ENCODE assay signal across 15 cellular contexts in the genomic region with DNA sequence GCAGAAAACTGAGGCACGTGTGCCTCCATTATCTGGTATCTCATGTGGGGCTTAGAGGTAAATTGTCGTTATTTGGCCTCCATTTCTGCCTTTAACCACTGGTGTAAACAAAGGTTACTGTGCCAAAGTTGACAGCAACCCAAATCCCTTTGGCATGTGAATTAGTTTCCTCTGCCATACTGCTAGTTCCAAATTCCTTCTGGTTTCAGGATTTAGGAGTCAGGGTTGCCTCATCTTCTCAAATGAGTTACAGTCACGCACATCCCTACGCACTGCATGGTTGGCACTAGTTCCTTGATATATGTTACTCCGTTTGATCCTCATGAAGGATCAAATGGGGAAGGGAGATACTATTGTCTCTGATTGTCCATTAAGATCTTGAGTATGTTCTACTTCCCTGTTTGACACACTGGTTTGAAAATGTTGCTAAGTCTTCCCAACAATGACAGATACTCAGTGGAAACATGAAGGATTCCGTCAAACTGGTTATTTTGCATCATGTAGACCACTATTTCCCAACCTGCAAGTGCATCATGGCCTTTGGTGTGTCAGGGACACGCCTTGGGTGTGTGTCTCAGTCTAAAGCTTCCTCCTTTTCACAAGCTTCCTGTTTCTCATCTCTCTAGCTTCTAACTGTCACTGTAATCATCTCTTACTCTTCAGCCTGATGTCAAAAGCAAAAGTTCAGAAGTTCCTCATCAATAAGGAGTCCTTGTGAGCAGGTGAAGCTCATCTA. TPM values are rescaled to one million over a fixed set of nuclear protein-coding genes. Genes with fewer than 3 reads are reported as not detected.
DNase-seq lines count a peak whose midpoint lies in the region; ATAC-seq and TF ChIP-seq lines count a peak whose summit lies in the region.
"Had no signal": no experiment of that assay in that cellular context is flagged by ENCODE, and none has a peak within 500 bp of the region (broad histone marks: within the 10 kb centered on the region; RNA-seq: fewer than 3 reads in every experiment).

A gene with protein sequence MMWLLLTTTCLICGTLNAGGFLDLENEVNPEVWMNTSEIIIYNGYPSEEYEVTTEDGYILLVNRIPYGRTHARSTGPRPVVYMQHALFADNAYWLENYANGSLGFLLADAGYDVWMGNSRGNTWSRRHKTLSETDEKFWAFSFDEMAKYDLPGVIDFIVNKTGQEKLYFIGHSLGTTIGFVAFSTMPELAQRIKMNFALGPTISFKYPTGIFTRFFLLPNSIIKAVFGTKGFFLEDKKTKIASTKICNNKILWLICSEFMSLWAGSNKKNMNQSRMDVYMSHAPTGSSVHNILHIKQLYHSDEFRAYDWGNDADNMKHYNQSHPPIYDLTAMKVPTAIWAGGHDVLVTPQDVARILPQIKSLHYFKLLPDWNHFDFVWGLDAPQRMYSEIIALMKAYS (plus strand): TSS at position 655 of the 736 bp plus-strand sequence. CDS start 1,386 bp downstream, outside the sequence.

- H3K36me3 Mint-ChIP-seq in MCF 10A (ENCODE audit: insufficient read depth, unreplicated experiment) = peaks cover 4% of the 10 kb centered on the region
- H3K36me3 Mint-ChIP-seq: activated naive CD8-positive, alpha-beta T cell had no signal

- H4K20me1 ChIP-seq in mammary epithelial cell (ENCODE audit: insufficient read depth, low read length) = no peaks in the 10 kb centered on the region

- dilution Hi-C loops in mammary epithelial cell (cut with HindIII; ENCODE audit: low sequenced_read_pairs) = no loop called here

- WGBS in mammary epithelial cell (ENCODE audit: low coverage, missing lambda C conversion rate) = 90% methylated on average over 7 of the region's 7 CpGs
- 84% methylated on average over 7 of the region's 7 CpGs for WGBS in right cardiac atrium
- WGBS in upper lobe of left lung, 2 donors = 70 to 76% methylated on average over 7 of the region's 7 CpGs

- H3K27ac ChIP-seq in mammary epithelial cell (ENCODE audit: insufficient read depth, low read depth, low read length) (no peak within 1 kb of the TSS), right cardiac atrium (ENCODE audit: low read length) (no peak within 1 kb of the TSS), upper lobe of left lung (peak within 1 kb of the TSS; percentile 49 to 70 (median 52))
- H3K27ac ChIP-seq: 22Rv1, thoracic aorta had no signal

- H3K4me1 Mint-ChIP-seq in MCF 10A (ENCODE audit: insufficient read depth, unreplicated experiment) = no peaks in the 10 kb centered on the region

- no peaks in the 10 kb centered on the region for H3K36me3 ChIP-seq in mammary epithelial cell (ENCODE audit: insufficient read depth, low read length)
- H3K36me3 ChIP-seq in upper lobe of left lung = no peaks in the 10 kb centered on the region
- H3K36me3 ChIP-seq: thoracic aorta had no signal

- CTCF ChIA-PET in mammary epithelial cell (lab: Charles Lee; ENCODE audit: low non-redundant PET) (no interaction called here), MCF 10A (lab: Yijun Ruan, JAX) (interaction anchor here (0.6 to 0.8 kb wide), 2 partner anchors 61 to 76 kb away, joined by 3 to 4 read pairs; no protein-coding TSS in a partner anchor)

- H3K4me3 Mint-ChIP-seq in MCF 10A (ENCODE audit: unreplicated experiment) = no peak within 1 kb of the TSS
- H3K4me3 Mint-ChIP-seq: activated naive CD8-positive, alpha-beta T cell had no signal

- H2AFZ ChIP-seq in mammary epithelial cell (ENCODE audit: low read depth, low read length) = peak within 1 kb of the TSS; percentile 37

- in situ Hi-C loops in mammary epithelial cell (cut with MboI; ENCODE audit: low sequenced_read_pairs in 2 of 2) = no loop called here

- no peaks in the 10 kb centered on the region for H3K79me2 ChIP-seq in mammary epithelial cell (ENCODE audit: insufficient read depth, low read length)

- no peak for TF ChIP-seq CTCF in mammary epithelial cell (conservative IDR thresholded peaks at IDR 0.05 in 1 of 2, IDR thresholded peaks at IDR 0.05 in 1 of 2; ENCODE audit: extremely low read depth in 1 of 2, insufficient read depth in 1 of 2, low read depth in 1 of 2, low read length in 2 of 2)
- no peak for TF ChIP-seq CTCF in MCF 10A (IDR thresholded peaks at IDR 0.05; ENCODE audit: unreplicated experiment)
- no peak for TF ChIP-seq CTCF in upper lobe of left lung (IDR thresholded peaks at IDR 0.05)

- H3K27ac Mint-ChIP-seq in MCF 10A (ENCODE audit: low read depth, unreplicated experiment) = no peak within 1 kb of the TSS
- H3K27ac Mint-ChIP-seq: activated naive CD8-positive, alpha-beta T cell had no signal

- no peaks in the 10 kb centered on the region for H3K9me3 Mint-ChIP-seq in MCF 10A (ENCODE audit: unreplicated experiment)

- H3K4me3 ChIP-seq in mammary epithelial cell (replicated peaks in 1 of 3; ENCODE audit: insufficient read depth in 1 of 3, low read depth in 2 of 3, low read length in 3 of 3) (no peak within 1 kb of the TSS), right cardiac atrium (ENCODE audit: low read length) (no peak within 1 kb of the TSS), upper lobe of left lung (no peak within 1 kb of the TSS)
- H3K4me3 ChIP-seq: thoracic aorta had no signal

- BruUV-seq in mammary epithelial cell (replicated peaks; lab: Mats Ljungman, UMichigan) = no TSS peak
- no TSS peak for BruUV-seq in MCF 10A (replicated peaks; lab: Mats Ljungman, UMichigan)

- no peaks in the 10 kb centered on the region for H3K27me3 Mint-ChIP-seq in MCF 10A (ENCODE audit: insufficient read depth, unreplicated experiment)
- H3K27me3 Mint-ChIP-seq: activated naive CD8-positive, alpha-beta T cell had no signal

- peak; percentile 67 to 81 (median 70) for TF ChIP-seq EP300 in upper lobe of left lung (IDR thresholded peaks at IDR 0.05)

- DNase-seq in mammary epithelial cell = peak; percentile 41
- no peak for DNase-seq in MCF 10A (ENCODE audit: unreplicated experiment)
- DNase-seq in SKM-1 (lab: John Stamatoyannopoulos, UW; ENCODE audit: unreplicated experiment) = peak; percentile 79
- peak in 1 of 3 donors; percentile 28 for DNase-seq in right cardiac atrium
- DNase-seq in upper lobe of left lung = peak in 1 of 2 donors; percentile 56
- no peak for DNase-seq in DMS153 treated with DMSO at 0.1 percent for 48 hours (lab: John Stamatoyannopoulos, UW; ENCODE audit: unreplicated experiment)
- DNase-seq: NCI-H2081; NK-92 treated with Interleukin-12 subunit alpha and Interleukin-12 subunit beta, amount 100 ng/mL, for 24 hours had no signal

- no peaks in the 10 kb centered on the region for H3K27me3 ChIP-seq in mammary epithelial cell (ENCODE audit: insufficient read depth, low read length)
- H3K27me3 ChIP-seq in right cardiac atrium (ENCODE audit: control insufficient read depth, insufficient read depth) = no peaks in the 10 kb centered on the region
- H3K27me3 ChIP-seq in upper lobe of left lung = no peaks in the 10 kb centered on the region

- no peak within 1 kb of the TSS for H3K9ac ChIP-seq in mammary epithelial cell (ENCODE audit: insufficient read depth, low read length)

- ATAC-seq in right cardiac atrium (peak; percentile 26 to 46), upper lobe of left lung (ENCODE audit: low FRiP score in 2 of 2) (peak; percentile 78 to 91), GM18498 (IDR thresholded peaks at IDR 0.05; ENCODE audit: unreplicated experiment) (no peak), HG02763 (IDR thresholded peaks at IDR 0.05; ENCODE audit: unreplicated experiment) (no peak)

- intact Hi-C loops in mammary epithelial cell (cut with micrococcal nuclease) (no loop called here), MCF 10A (cut with micrococcal nuclease) (no loop called here), right cardiac atrium (cut with DNase I) (no loop called here)

- POLR2A ChIA-PET in MCF 10A (lab: Yijun Ruan, JAX) = interaction anchor here (0.9 kb wide), 1 partner anchor 32 kb away, joined by 3 read pairs; no protein-coding TSS in a partner anchor

- no peak within 1 kb of the TSS for H3K4me2 ChIP-seq in mammary epithelial cell (ENCODE audit: insufficient read depth, low read depth, low read length)

- peaks cover under 1% of the 10 kb centered on the region for H3K4me1 ChIP-seq in mammary epithelial cell (ENCODE audit: insufficient read depth, low read length)
- no peaks in the 10 kb centered on the region for H3K4me1 ChIP-seq in right cardiac atrium (ENCODE audit: control insufficient read depth, insufficient read depth, low read length)
- no peaks in the 10 kb centered on the region for H3K4me1 ChIP-seq in upper lobe of left lung

- H3K9me3 ChIP-seq in mammary epithelial cell (replicated peaks; ENCODE audit: insufficient read depth, low read length) (no peaks in the 10 kb centered on the region), right cardiac atrium (ENCODE audit: control insufficient read depth, low read length) (no peaks in the 10 kb centered on the region), upper lobe of left lung (no peaks in the 10 kb centered on the region)
- H3K9me3 ChIP-seq: thoracic aorta had no signal

- TF ChIP-seq POLR2A in upper lobe of left lung (IDR thresholded peaks at IDR 0.05) = peak in 1 of 4 donors; percentile 28

RNA-seq across cellular contexts. Expression of the gene that starts here (rescaled TPM):
- total RNA-seq in mammary epithelial cell (not detected), MCF 10A (2022) (not detected in 2 replicates), right cardiac atrium (under 1 TPM in 1 of 4 donors, not detected in 3; 0.26 TPM), upper lobe of left lung (1 to 10 TPM in 2 of 6 donors, under 1 TPM in 2, not detected in 2; 0.29 to 1.9 (median 0.98) TPM)
- polyA plus RNA-seq in mammary epithelial cell (not detected), right cardiac atrium (not detected)
- not detected for polyA minus RNA-seq in mammary epithelial cell
- total RNA-seq: activated CD8-positive, alpha-beta memory T cell treated with anti-CD3 and anti-CD28 coated beads for 36 hours; chondrocyte; thoracic aorta had no signal

Comparison
In these comparisons a context has a peak if more than half of its experiments do, and no peak if none do; other contexts are left out.
1. Peak in DNase-seq in mammary epithelial cell; RNA of the gene not detected or under 1 TPM.
2. Peak in ATAC-seq in right cardiac atrium; RNA of the gene not detected or under 1 TPM.
3. H3K27ac ChIP-seq: peak in upper lobe of left lung (4 of 4); none in mammary epithelial cell (single experiment) and right cardiac atrium (single experiment).
4. ATAC-seq: peak in upper lobe of left lung (2 of 2); none in GM18498 (single experiment) and HG02763 (single experiment).